ENCODE assay signal across 33 cellular contexts in genomic region chr5:169867347-169867746, GRCh38.
"Had no signal": no experiment of that assay in that cellular context is flagged by ENCODE, and none has a peak within 500 bp of the region (broad histone marks: within the 10 kb centered on the region; RNA-seq: fewer than 3 reads in every experiment).

No MANE protein-coding gene starts in this region.

- H3K27me3 Mint-ChIP-seq: activated B cell treated with CpG ODN at 0.5 μM for 24 hours; activated CD4-positive, alpha-beta memory T cell treated with anti-CD3 and anti-CD28 coated beads for 36 hours; activated CD4-positive, alpha-beta T cell treated with anti-CD3 and anti-CD28 coated beads, Interleukin-2, amount 10 ng/mL, durations not matched to agents 24 days and 14 days; activated CD8-positive, alpha-beta T cell treated with anti-CD3 and anti-CD28 coated beads for 36 hours; activated naive CD8-positive, alpha-beta T cell treated with anti-CD3 and anti-CD28 coated beads for 36 hours; activated T-helper 17 cell treated with anti-CD3 and anti-CD28 coated beads, Interleukin-2, amount 50 U/mL, for 72 hours had no signal

- H3K9me3 Mint-ChIP-seq: activated B cell treated with CpG ODN at 0.5 μM for 24 hours; activated CD4-positive, alpha-beta memory T cell treated with anti-CD3 and anti-CD28 coated beads for 36 hours; activated CD4-positive, alpha-beta T cell treated with anti-CD3 and anti-CD28 coated beads, Interleukin-2, amount 10 ng/mL, durations not matched to agents 24 days and 14 days; activated CD8-positive, alpha-beta T cell treated with anti-CD3 and anti-CD28 coated beads for 36 hours; activated naive CD4-positive, alpha-beta T cell treated with anti-CD3 and anti-CD28 coated beads for 36 hours; activated naive CD4-positive, alpha-beta T cell treated with anti-CD3 and anti-CD28 coated beads, Interleukin-2, amount 50 U/mL, for 72 hours; activated naive CD8-positive, alpha-beta T cell treated with anti-CD3 and anti-CD28 coated beads for 36 hours; activated T-cell treated with anti-CD3 and anti-CD28 coated beads, Interleukin-2, amount 50 U/mL, for 4 hours; activated T-helper 1 cell treated with anti-CD3 and anti-CD28 coated beads, Interleukin-12 subunit alpha, Interleukin-12 subunit beta, Interleukin-2, Interleukin-4 antibody, amounts not matched to agents 30 ng/mL and 10 ng/mL and 1 ng/mL, durations not matched to agents 14 hours and 24 hours and 36 hours; activated T-helper 17 cell treated with anti-CD3 and anti-CD28 coated beads, Interleukin-2, amount 50 U/mL, for 72 hours; T-helper 2 cell treated with Interferon-gamma antibody and Interleukin-4, amounts not matched to agents 5 μg/mL and 100 μg/mL, for 36 hours had no signal

- H3K4me1 ChIP-seq: adrenal gland, body of pancreas, breast epithelium had no signal

- DNase-seq: activated B cell treated with CpG ODN at 0.5 μM for 24 hours; activated CD4-positive, alpha-beta memory T cell treated with anti-CD3 and anti-CD28 coated beads for 36 hours; activated CD4-positive, alpha-beta T cell treated with anti-CD3 and anti-CD28 coated beads for 4 hours; activated CD4-positive, alpha-beta T cell treated with anti-CD3 and anti-CD28 coated beads, Interleukin-2, amount 10 ng/mL, durations not matched to agents 24 days and 14 days; activated CD4-positive, alpha-beta T cell treated with anti-CD3 and anti-CD28 coated beads, Interleukin-2, amount 50 U/mL, for 1 hour; activated CD4-positive, alpha-beta T cell treated with anti-CD3 and anti-CD28 coated beads, Interleukin-2, amount 50 U/mL, for 4 hours; activated CD4-positive, CD25-positive, alpha-beta regulatory T cell treated with anti-CD3 and anti-CD28 coated beads, Interleukin-2, amount 50 U/mL, for 72 hours; activated CD8-positive, alpha-beta memory T cell treated with anti-CD3 and anti-CD28 coated beads, Interleukin-2, amount 50 U/mL, for 4 hours; activated CD8-positive, alpha-beta T cell treated with anti-CD3 and anti-CD28 coated beads for 36 hours; activated effector memory CD4-positive, alpha-beta T cell treated with anti-CD3 and anti-CD28 coated beads, Interleukin-2, amount 50 U/mL, for 16 hours; activated gamma-delta T cell treated with Interleukin-2 at 50 U/mL for 16 hours; activated naive CD4-positive, alpha-beta T cell; activated naive CD4-positive, alpha-beta T cell treated with anti-CD3 and anti-CD28 coated beads for 36 hours; activated naive CD4-positive, alpha-beta T cell treated with anti-CD3 and anti-CD28 coated beads, Interleukin-2, amount 50 U/mL, for 16 hours; activated naive CD8-positive, alpha-beta T cell treated with anti-CD3 and anti-CD28 coated beads for 36 hours; activated T-cell treated with anti-CD3 and anti-CD28 coated beads for 4 hours; activated T-cell treated with anti-CD3 and anti-CD28 coated beads, Interleukin-2, amount 50 U/mL, for 1 hour; activated T-cell treated with anti-CD3 and anti-CD28 coated beads, Interleukin-2, amount 50 U/mL, for 4 hours; adrenal gland; amniotic stem cell; aorta; body of pancreas; brain microvascular endothelial cell; central memory CD4-positive, alpha-beta T cell; cerebellar nuclear complex; T-helper 2 cell; T-helper 9 cell had no signal

- ATAC-seq: activated CD8-positive, alpha-beta T cell treated with anti-CD3 and anti-CD28 coated beads for 36 hours; activated naive CD4-positive, alpha-beta T cell treated with anti-CD3 and anti-CD28 coated beads, Interleukin-2, amount 50 U/mL, for 72 hours; activated T-cell treated with anti-CD3 and anti-CD28 coated beads, Interleukin-2, amount 50 U/mL, for 4 hours; activated T-helper 17 cell treated with anti-CD3 and anti-CD28 coated beads, Interleukin-2, amount 50 U/mL, for 72 hours; body of pancreas had no signal

- H3K4me3 Mint-ChIP-seq: activated B cell treated with CpG ODN at 0.5 μM for 24 hours; activated CD4-positive, alpha-beta memory T cell treated with anti-CD3 and anti-CD28 coated beads for 36 hours; activated CD4-positive, alpha-beta T cell treated with anti-CD3 and anti-CD28 coated beads, Interleukin-2, amount 10 ng/mL, durations not matched to agents 24 days and 14 days; activated CD8-positive, alpha-beta T cell treated with anti-CD3 and anti-CD28 coated beads for 36 hours; activated naive CD4-positive, alpha-beta T cell treated with anti-CD3 and anti-CD28 coated beads for 36 hours; activated naive CD8-positive, alpha-beta T cell treated with anti-CD3 and anti-CD28 coated beads for 36 hours; activated T-cell treated with anti-CD3 and anti-CD28 coated beads, Interleukin-2, amount 50 U/mL, for 4 hours; activated T-helper 1 cell treated with anti-CD3 and anti-CD28 coated beads, Interleukin-12 subunit alpha, Interleukin-12 subunit beta, Interleukin-2, Interleukin-4 antibody, amounts not matched to agents 30 ng/mL and 10 ng/mL and 1 ng/mL, durations not matched to agents 14 hours and 24 hours and 36 hours; activated T-helper 17 cell treated with anti-CD3 and anti-CD28 coated beads, Interleukin-2, amount 50 U/mL, for 72 hours; T-helper 2 cell treated with Interferon-gamma antibody and Interleukin-4, amounts not matched to agents 5 μg/mL and 100 μg/mL, for 36 hours had no signal

- H3K27ac ChIP-seq: adrenal gland, body of pancreas, brain microvascular endothelial cell, breast epithelium, VCaP had no signal

- H3K27ac Mint-ChIP-seq: activated B cell treated with CpG ODN at 0.5 μM for 24 hours; activated CD4-positive, alpha-beta memory T cell treated with anti-CD3 and anti-CD28 coated beads for 36 hours; activated CD4-positive, alpha-beta T cell treated with anti-CD3 and anti-CD28 coated beads, Interleukin-2, amount 10 ng/mL, durations not matched to agents 24 days and 14 days; activated CD8-positive, alpha-beta T cell treated with anti-CD3 and anti-CD28 coated beads for 36 hours; activated naive CD4-positive, alpha-beta T cell treated with anti-CD3 and anti-CD28 coated beads for 36 hours; activated naive CD4-positive, alpha-beta T cell treated with anti-CD3 and anti-CD28 coated beads, Interleukin-2, amount 50 U/mL, for 72 hours; activated naive CD8-positive, alpha-beta T cell treated with anti-CD3 and anti-CD28 coated beads for 36 hours; activated T-helper 1 cell treated with anti-CD3 and anti-CD28 coated beads, Interleukin-12 subunit alpha, Interleukin-12 subunit beta, Interleukin-2, Interleukin-4 antibody, amounts not matched to agents 30 ng/mL and 10 ng/mL and 1 ng/mL, durations not matched to agents 14 hours and 24 hours and 36 hours; activated T-helper 17 cell treated with anti-CD3 and anti-CD28 coated beads, Interleukin-2, amount 50 U/mL, for 72 hours; T-helper 2 cell treated with Interferon-gamma antibody and Interleukin-4, amounts not matched to agents 5 μg/mL and 100 μg/mL, for 36 hours had no signal

- H3K27me3 ChIP-seq: adrenal gland, body of pancreas, brain microvascular endothelial cell, breast epithelium had no signal

- H3K4me1 Mint-ChIP-seq: activated B cell treated with CpG ODN at 0.5 μM for 24 hours had no signal

- H3K9me3 ChIP-seq: adrenal gland, body of pancreas, breast epithelium had no signal
